9 cellular contexts compared by ENCODE assay signal in genomic region chr2:210224660-210225460, GRCh38. TPM values are rescaled to one million over a fixed set of nuclear protein-coding genes. Genes with fewer than 3 reads are reported as not detected.
A peak's percentile ranks its signal among the peaks of the same experiment; 100 is the strongest.
DNase-seq lines count a peak whose midpoint lies in the region; ATAC-seq, FAIRE-seq and TF ChIP-seq lines count a peak whose summit lies in the region.
"Had no signal": no experiment of that assay in that cellular context is flagged by ENCODE, and none has a peak within 500 bp of the region (broad histone marks: within the 10 kb centered on the region; RNA-seq: fewer than 3 reads in every experiment).

ACADL (minus strand) TSS chr2:210225447; CDS start chr2:210225263, 184 bp downstream.

- no peak within 1 kb of the TSS for H2AK5ac ChIP-seq in H1 (ENCODE audit: low read depth, low read length)

- H3K14ac ChIP-seq in H1 (ENCODE audit: insufficient read length), result no peak within 1 kb of the TSS

- peak within 1 kb of the TSS; percentile 54 to 82 for H3K4me2 ChIP-seq in H1 (ENCODE audit: insufficient read depth in 1 of 2, low read depth in 2 of 2, low read length in 2 of 2)

- no peak for DNase-seq in AG09309 (ENCODE audit: low read depth)
- peak; percentile 35 for DNase-seq in RPMI7951 (ENCODE audit: low read depth)
- peak in 1 of 2 experiments; percentile 76 for DNase-seq in H1 (ENCODE audit: low read depth in 1 of 2, low spot score in 2 of 2)
- peak; percentile 10 to 32 for DNase-seq in lung microvascular endothelial cell (ENCODE audit: low read depth in 2 of 2)
- DNase-seq in tibial artery, result peak; percentile 69 to 88
- DNase-seq in GM19239 (ENCODE audit: insufficient read length, low spot score), result no peak
- DNase-seq in GM19240 (ENCODE audit: insufficient read length, low spot score), result no peak
- DNase-seq: natural killer cell had no signal

- no peak within 1 kb of the TSS for H3K56ac ChIP-seq in H1 (replicated peaks; ENCODE audit: insufficient read length, low read depth, low read length)

- H3K79me2 ChIP-seq in H1 (ENCODE audit: control insufficient read depth in 1 of 2, insufficient read depth in 2 of 2, low read length in 2 of 2), result no peaks in the 10 kb centered on the region

- no peak within 1 kb of the TSS for H3K23ac ChIP-seq in H1 (ENCODE audit: insufficient read length)

- no peaks in the 10 kb centered on the region for H4K20me1 ChIP-seq in H1 (replicated peaks in 1 of 2; ENCODE audit: control insufficient read depth in 1 of 2, insufficient read depth in 2 of 2, low read length in 2 of 2)

- peak within 1 kb of the TSS; percentile 82 for H2AFZ ChIP-seq in H1 (ENCODE audit: low read length)

- H4K91ac ChIP-seq in H1 (replicated peaks; ENCODE audit: insufficient read length, low read length), result no peak within 1 kb of the TSS

- H3K9me3 ChIP-seq in H1 (ENCODE audit: insufficient read depth in 2 of 2, low read depth in 1 of 2, low read length in 1 of 2) (no peaks in the 10 kb centered on the region), tibial artery (no peaks in the 10 kb centered on the region)

- CTCF ChIA-PET in H1 (lab: Charles Lee; ENCODE audit: partially characterized antibody), result interaction anchor here (1.0 kb wide), 1 partner anchor 9 kb away, joined by 4 read pairs; no protein-coding TSS in a partner anchor

- H2BK20ac ChIP-seq in H1 (ENCODE audit: low read length), result no peak within 1 kb of the TSS

- TF ChIP-seq RAD21 in H1 (IDR thresholded peaks at IDR 0.05 in 1 of 2, conservative IDR thresholded peaks at IDR 0.05 in 1 of 2; ENCODE audit: low read depth in 2 of 2, low read length in 2 of 2), result no peak

- POLR2A ChIA-PET in H1 (lab: Charles Lee; ENCODE audit: partially characterized antibody), result interaction anchor here (1.0 kb wide), 2 partner anchors 9 to 10 kb away, joined by 3 read pairs; no protein-coding TSS in a partner anchor

- H3K4me1 ChIP-seq in H1 (replicated peaks in 1 of 4; ENCODE audit: control insufficient read depth in 3 of 4, insufficient read depth in 4 of 4, low read length in 3 of 4) (no peaks in the 10 kb centered on the region), tibial artery (peaks cover 0 to 56% (median 9%) of the 10 kb centered on the region in 4 donors)

- H3K27ac ChIP-seq in H1 (ENCODE audit: low read depth, low read length), result no peak within 1 kb of the TSS
- H3K27ac ChIP-seq in tibial artery, result peak within 1 kb of the TSS; percentile 89 to 96

- H4K5ac ChIP-seq in H1 (ENCODE audit: insufficient read length, low read depth, low read length), result no peak within 1 kb of the TSS

- intact Hi-C loops in tibial artery (cut with DNase I; ENCODE audit: low total_unique reads), result loop anchor here (5.0 kb wide), 1 partner anchor 53 kb away; the partner anchor contains the start of gene KANSL1L

- no peak for TF ChIP-seq EP300 in H1 (IDR thresholded peaks at IDR 0.05; ENCODE audit: borderline replicate concordance in 1 of 2, low read depth in 2 of 2, low read length in 2 of 2)

- ATAC-seq in GM18909 (IDR thresholded peaks at IDR 0.05; ENCODE audit: poor library complexity, unreplicated experiment), result peak; percentile 73

- H2BK120ac ChIP-seq in H1 (replicated peaks; ENCODE audit: low read depth, low read length), result no peak within 1 kb of the TSS

- H3K36me3 ChIP-seq in H1 (ENCODE audit: control insufficient read depth in 2 of 4, insufficient read depth in 4 of 4, low read length in 3 of 4) (no peaks in the 10 kb centered on the region), tibial artery (no peaks in the 10 kb centered on the region)

- H2BK5ac ChIP-seq in H1 (ENCODE audit: low read depth, low read length), result no peak within 1 kb of the TSS

- H3K27me3 ChIP-seq in H1 (replicated peaks in 1 of 4; ENCODE audit: control insufficient read depth in 3 of 4, extremely low read depth in 1 of 4, insufficient read depth in 3 of 4, low read length in 3 of 4) (peaks cover 0 to 27% (median 17%) of the 10 kb centered on the region in 4 experiments; a peak in 6 of 7 replicates), tibial artery (no peaks in the 10 kb centered on the region)

- 4% methylated on average over 79 of the region's 85 CpGs; no CpG with 5 or more reads in 1 of the 2 experiments for WGBS in H1 (ENCODE audit: extremely low coverage in 1 of 2, insufficient coverage in 1 of 2, insufficient read length in 1 of 2, insufficient replicate concordance in 2 of 2, low coverage in 1 of 2, low lambda C conversion rate in 2 of 2, missing lambda C conversion rate in 1 of 2), 2 experiments

- no peak for TF ChIP-seq POLR2A in H1 (IDR thresholded peaks at IDR 0.05; ENCODE audit: control extremely low read depth in 1 of 2, low read depth in 2 of 2, low read length in 2 of 2)

- no peak for TF ChIP-seq CTCF in AG09309 (IDR thresholded peaks at IDR 0.05; ENCODE audit: control insufficient read depth, insufficient read depth, low read depth, low read length, missing control alignments)
- no peak for TF ChIP-seq CTCF in H1 (IDR thresholded peaks at IDR 0.05; ENCODE audit: control extremely low read depth in 1 of 3, insufficient read depth in 1 of 3, low read depth in 1 of 3, low read length in 3 of 3)
- no peak for TF ChIP-seq CTCF in tibial artery (IDR thresholded peaks at IDR 0.05)

- peak within 1 kb of the TSS; percentile 29; the same call in 1 of the 2 replicates for H2BK15ac ChIP-seq in H1 (ENCODE audit: low read length)

- H3K23me2 ChIP-seq in H1 (ENCODE audit: low read depth, low read length), result peaks cover 9% of the 10 kb centered on the region

- H4K8ac ChIP-seq in H1 (ENCODE audit: extremely low read depth, insufficient read depth, low read length), result peak within 1 kb of the TSS; percentile 77

- H3K9ac ChIP-seq in H1 (replicated peaks in 1 of 4; ENCODE audit: extremely low read depth in 1 of 4, low read depth in 3 of 4, low read length in 3 of 4), result peak within 1 kb of the TSS in 2 of 4 experiments; percentile 6 to 50; a peak in 4 of 7 replicates

- peak within 1 kb of the TSS; percentile 48; the same call in 1 of the 2 replicates for H3K18ac ChIP-seq in H1 (ENCODE audit: extremely low read depth, low read length)

- H3K79me1 ChIP-seq in H1 (ENCODE audit: low read depth, low read length), result no peaks in the 10 kb centered on the region

- H3K4me3 ChIP-seq in AG09309 (ENCODE audit: control insufficient read depth, low read depth, low read length), result peak within 1 kb of the TSS; percentile 28
- H3K4me3 ChIP-seq in H1 (ENCODE audit: extremely low read depth in 1 of 4, insufficient read depth in 2 of 4, low read depth in 3 of 4, low read length in 4 of 4), result peak within 1 kb of the TSS; percentile 65 to 81 (median 71)
- peak within 1 kb of the TSS; percentile 84 to 89 for H3K4me3 ChIP-seq in tibial artery

- no peak for FAIRE-seq in H1 (lab: Jason Lieb, UNC)
- FAIRE-seq in GM19239 (lab: Jason Lieb, UNC), result no peak

- peak within 1 kb of the TSS; percentile 87; the same call in 1 of the 2 replicates for H2BK12ac ChIP-seq in H1 (ENCODE audit: low read depth, low read length)

- H3K4ac ChIP-seq in H1 (replicated peaks; ENCODE audit: insufficient read length, low read depth, low read length), result no peak within 1 kb of the TSS

TF ChIP-seq in H1, 55 proteins besides CTCF, POLR2A, EP300 and RAD21 (continues in another document):
- TF ChIP-seq NRF1 (IDR thresholded peaks at IDR 0.05; ENCODE audit: low read depth, low read length) (no peak), CBX8 (IDR thresholded peaks at IDR 0.05; ENCODE audit: borderline replicate concordance, low read depth, low read length) (no peak), POU5F1 (IDR thresholded peaks at IDR 0.05; ENCODE audit: low read depth, low read length) (no peak), TBP (IDR thresholded peaks at IDR 0.05; ENCODE audit: low read depth, low read length) (peak; percentile 62; the same call in 1 of the 2 replicates), CEBPB (IDR thresholded peaks at IDR 0.05; ENCODE audit: low read depth, low read length) (no peak), HDAC2 (IDR thresholded peaks at IDR 0.05; ENCODE audit: borderline replicate concordance in 1 of 2, low read depth in 2 of 2, low read length in 2 of 2) (0 out of 4 replicates have a peak, but pooled peaks of 1 of the 2 experiments have one; percentile 67), TAF7 (optimal IDR thresholded peaks at IDR 0.05; ENCODE audit: borderline replicate concordance, low read depth, low read length) (peak; percentile 27), TAF1 (IDR thresholded peaks at IDR 0.05; ENCODE audit: low read depth, low read length) (peak; percentile 30; the same call in 1 of the 2 replicates), E2F6 (IDR thresholded peaks at IDR 0.05) (peak; percentile 41; the same call in 1 of the 2 replicates), CBX5 (IDR thresholded peaks at IDR 0.05; ENCODE audit: low read depth, low read length) (no peak), USF2 (IDR thresholded peaks at IDR 0.05; ENCODE audit: low read length) (no peak), MAX (IDR thresholded peaks at IDR 0.05) (peak; percentile 66)

RNA-seq across cellular contexts. Expression of gene ACADL, which starts in this region (rescaled TPM):
- total RNA-seq in RPMI7951 (2014; rRNA removed; shearing (Covaris generic)), result not detected in 2 replicates
- total RNA-seq in H1 (2021; fragmentation: NEBNext Ultra II Directional; extraction: Animal tissue kit (Norgen Biotek cat#: 25700)), result 0.34 and 0.40 TPM in 2 replicates
- polyA plus RNA-seq in H1 (2011; rRNA removed), result 0.09 and 0.11 TPM in 2 replicates
- polyA plus RNA-seq in H1 (2011; cell fraction: cytosol; rRNA removed), result 0.19 TPM
- 0.24 TPM for polyA plus RNA-seq in H1 (2011; cell fraction: nucleus; rRNA removed)
- 0.22 to 0.42 TPM (median 0.27 TPM) in 4 replicates for polyA plus RNA-seq in H1 (2012, experiment 1 of 2)
- not detected for polyA plus RNA-seq in H1 (2012, experiment 2 of 2)
- 0.26 TPM for polyA plus RNA-seq in H1 (2013, experiment 1 of 2)
- 0.18 TPM for polyA plus RNA-seq in H1 (2013, experiment 2 of 2)
- polyA minus RNA-seq in H1 (2011; rRNA and poly(A)+ RNA removed), result 0.19 and 0.32 TPM in 2 replicates
- not detected for polyA minus RNA-seq in H1 (2011; cell fraction: cytosol; rRNA and poly(A)+ RNA removed)
- polyA minus RNA-seq in H1 (2011; cell fraction: nucleus; rRNA and poly(A)+ RNA removed), result 0.90 TPM
- not detected in 2 replicates for total RNA-seq in lung microvascular endothelial cell
- total RNA-seq: natural killer cell had no signal

Comparison
In these comparisons a context has a peak if more than half of its experiments do, and no peak if none do; other contexts are left out.
1. Peak in DNase-seq in RPMI7951; RNA of the gene not detected or under 1 TPM.
2. Peak in DNase-seq in lung microvascular endothelial cell; RNA of the gene not detected or under 1 TPM.
3. DNase-seq: peak in tibial artery (2 of 2); none in AG09309 (single experiment), GM19239 (single experiment) and GM19240 (single experiment).
4. H3K4me3 ChIP-seq: peak in every context shown above with its lines; median percentile 86 in tibial artery; 71 in H1; 28 in AG09309.